ENCODE assay signal across 9 cellular contexts in the genomic region with DNA sequence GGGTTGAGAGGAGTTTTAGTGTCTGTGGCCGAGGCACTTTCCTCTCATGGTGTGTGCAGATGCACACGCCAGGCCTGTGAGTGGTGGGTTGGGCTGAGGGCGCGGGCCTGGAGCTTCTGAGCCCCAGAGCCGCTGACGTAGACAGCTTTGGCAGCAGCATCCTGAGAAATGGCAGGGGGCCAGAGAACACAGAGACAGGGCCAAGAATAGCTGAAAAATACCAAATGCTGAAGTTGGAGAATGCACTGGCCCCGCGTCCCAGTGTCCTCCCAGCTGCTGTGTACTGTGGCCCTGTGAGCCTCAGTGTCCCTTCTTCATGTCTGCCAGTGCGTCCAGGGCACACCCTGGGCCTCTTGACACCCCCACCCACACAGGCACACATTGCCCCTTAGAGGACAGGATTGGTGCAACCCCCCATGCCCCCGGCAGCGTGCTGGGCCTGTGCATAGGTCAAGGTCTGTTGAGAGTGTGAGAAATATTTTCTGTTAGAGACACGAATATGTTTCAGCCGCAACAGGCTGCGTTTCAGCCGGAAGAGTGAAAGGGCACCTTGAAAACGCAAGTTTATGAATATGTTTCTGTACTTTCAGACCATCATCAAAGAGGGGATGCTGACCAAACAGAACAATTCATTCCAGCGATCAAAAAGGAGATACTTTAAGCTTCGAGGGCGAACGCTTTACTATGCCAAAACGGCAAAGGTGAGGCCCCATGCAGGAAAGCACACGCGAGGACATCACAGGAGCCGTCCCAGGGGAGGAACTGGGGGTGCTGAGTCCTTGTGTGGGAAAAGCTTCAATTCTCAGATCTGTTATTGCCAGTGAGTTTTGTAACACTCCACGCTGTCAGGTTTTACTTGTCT. TPM values are rescaled to one million over a fixed set of nuclear protein-coding genes. Genes with fewer than 3 reads are reported as not detected.
DNase-seq lines count a peak whose midpoint lies in the region; ATAC-seq, FAIRE-seq and TF ChIP-seq lines count a peak whose summit lies in the region.
"Had no signal": no experiment of that assay in that cellular context is flagged by ENCODE, and none has a peak within 500 bp of the region (broad histone marks: within the 10 kb centered on the region; RNA-seq: fewer than 3 reads in every experiment).

No MANE protein-coding gene starts in this region.

- peak; percentile 4 for TF ChIP-seq EP300 in suprapubic skin (IDR thresholded peaks at IDR 0.05)

- ATAC-seq in left lobe of liver (peak; percentile 87), GM18870 (IDR thresholded peaks at IDR 0.05; ENCODE audit: unreplicated experiment) (no peak), GM21423 (IDR thresholded peaks at IDR 0.05; ENCODE audit: unreplicated experiment) (no peak)

- peaks cover 38% of the 10 kb centered on the region for H3K4me1 ChIP-seq in suprapubic skin

- no peaks in the 10 kb centered on the region for H3K36me3 ChIP-seq in brain microvascular endothelial cell (replicated peaks)
- H3K36me3 ChIP-seq in suprapubic skin, result no peaks in the 10 kb centered on the region

- TF ChIP-seq CTCF in brain microvascular endothelial cell (IDR thresholded peaks at IDR 0.05; ENCODE audit: low read depth, low read length, missing control alignments) (no peak), suprapubic skin (IDR thresholded peaks at IDR 0.05) (no peak)

- H3K27me3 ChIP-seq in brain microvascular endothelial cell (replicated peaks) (no peaks in the 10 kb centered on the region), suprapubic skin (no peaks in the 10 kb centered on the region)

- in situ Hi-C loops in brain microvascular endothelial cell (cut with HindIII; ENCODE audit: low pct_ligation_motif_present, low sequenced_read_pairs), result no loop called here

- TF ChIP-seq POLR2A in suprapubic skin (IDR thresholded peaks at IDR 0.05), result no peak

- peak; percentile 23 for FAIRE-seq in HTR-8/SVneo (lab: Jason Lieb, UNC)

- WGBS in suprapubic skin, result 49% methylated on average over 24 of the region's 25 CpGs

- H3K9me3 ChIP-seq in suprapubic skin, result no peaks in the 10 kb centered on the region

- peak overlapping the region; percentile 85 for H3K27ac ChIP-seq in brain microvascular endothelial cell
- H3K27ac ChIP-seq in suprapubic skin, result peak overlapping the region; percentile 26

- no peak for DNase-seq in HTR-8/SVneo (ENCODE audit: insufficient read length, low spot score)
- peak; percentile 97 for DNase-seq in brain microvascular endothelial cell
- peak; percentile 95 for DNase-seq in left lobe of liver (ENCODE audit: low spot score)
- peak; percentile 83 to 91 for DNase-seq in suprapubic skin (ENCODE audit: low spot score in 2 of 2)
- no peak for DNase-seq in D341Med (ENCODE audit: low spot score)
- DNase-seq in HK-2 (ENCODE audit: unreplicated experiment), result no peak

- H3K4me3 ChIP-seq in brain microvascular endothelial cell (ENCODE audit: low read depth, low read length), result peak overlapping the region; percentile 26
- H3K4me3 ChIP-seq in suprapubic skin, result no peak overlapping the region
- H3K4me3 ChIP-seq: skin epidermis had no signal

RNA-seq across cellular contexts. Expression of a gene that starts 33.6 kb away (rescaled TPM):
- 17.9 TPM for total RNA-seq in left lobe of liver
- total RNA-seq in suprapubic skin, result 10 to 100 TPM in 2 of 4 donors, 1 to 10 TPM in 2; 7.0 to 55.4 (median 10.9) TPM

Comparison
In these comparisons a context has a peak if more than half of its experiments do, and no peak if none do; other contexts are left out.
1. DNase-seq: peak in brain microvascular endothelial cell (single experiment), left lobe of liver (single experiment) and suprapubic skin (2 of 2); none in HTR-8/SVneo (single experiment), D341Med (single experiment) and HK-2 (single experiment).